In genomic region chr19:34269489-34269888, GRCh38 we compare ENCODE assay signal across 8 cellular contexts. TPM values are rescaled to one million over a fixed set of nuclear protein-coding genes. Genes with fewer than 3 reads are reported as not detected.
DNase-seq lines count a peak whose midpoint lies in the region; ATAC-seq, FAIRE-seq and TF ChIP-seq lines count a peak whose summit lies in the region.

No MANE protein-coding gene starts in this region.

- ATAC-seq in stimulated activated naive B cell treated with anti-CD40 and anti-IgM and Interleukin-4, amounts not matched to agents 10 μg/mL and 1 μg/mL and 100 μg/mL, for 72 hours (replicated peaks): no peak

- TF ChIP-seq CTCF in keratinocyte (optimal IDR thresholded peaks at IDR 0.05 in 1 of 3, IDR thresholded peaks at IDR 0.05 in 1 of 3, conservative IDR thresholded peaks at IDR 0.05 in 1 of 3; ENCODE audit: extremely low read depth in 1 of 3, insufficient read depth in 2 of 3, low read length in 3 of 3): no peak

- H3K27me3 ChIP-seq in keratinocyte (ENCODE audit: control insufficient read depth, extremely low read depth, insufficient read depth, low read length): no peaks in the 10 kb centered on the region

- H3K36me3 Mint-ChIP-seq in activated CD4-positive, alpha-beta T cell treated with anti-CD3 and anti-CD28 coated beads, Interleukin-2, amount 10 ng/mL, durations not matched to agents 24 days and 14 days (ENCODE audit: low read depth): peaks cover 2% of the 10 kb centered on the region
- peaks cover 5% of the 10 kb centered on the region for H3K36me3 Mint-ChIP-seq in activated CD4-positive, alpha-beta memory T cell treated with anti-CD3 and anti-CD28 coated beads, Interleukin-2, amount 10 ng/mL, durations not matched to agents 7 days and 5 days (ENCODE audit: low read depth)
- H3K36me3 Mint-ChIP-seq in stimulated activated naive B cell treated with anti-CD40 and anti-IgM and Interleukin-4, amounts not matched to agents 10 μg/mL and 1 μg/mL and 100 μg/mL, for 72 hours: peaks cover 4 to 18% of the 10 kb centered on the region in 2 donors

- peak overlapping the region; percentile 71 for H3K27ac ChIP-seq in keratinocyte (ENCODE audit: control insufficient read depth, insufficient read depth, low read length)

- peak overlapping the region; percentile 22 for H3K4me3 Mint-ChIP-seq in activated CD4-positive, alpha-beta T cell treated with anti-CD3 and anti-CD28 coated beads, Interleukin-2, amount 10 ng/mL, durations not matched to agents 24 days and 14 days
- peak overlapping the region; percentile 33 for H3K4me3 Mint-ChIP-seq in activated CD4-positive, alpha-beta memory T cell treated with anti-CD3 and anti-CD28 coated beads, Interleukin-2, amount 10 ng/mL, durations not matched to agents 7 days and 5 days
- peak overlapping the region; percentile 64 to 71 for H3K4me3 Mint-ChIP-seq in stimulated activated naive B cell treated with anti-CD40 and anti-IgM and Interleukin-4, amounts not matched to agents 10 μg/mL and 1 μg/mL and 100 μg/mL, for 72 hours

- intact Hi-C loops in activated CD4-positive, alpha-beta T cell treated with anti-CD3 and anti-CD28 coated beads, Interleukin-2, amount 10 ng/mL, durations not matched to agents 24 days and 14 days (cut with micrococcal nuclease): no loop called here

- no peaks in the 10 kb centered on the region for H3K9me3 Mint-ChIP-seq in activated CD4-positive, alpha-beta T cell treated with anti-CD3 and anti-CD28 coated beads, Interleukin-2, amount 10 ng/mL, durations not matched to agents 24 days and 14 days
- no peaks in the 10 kb centered on the region for H3K9me3 Mint-ChIP-seq in activated CD4-positive, alpha-beta memory T cell treated with anti-CD3 and anti-CD28 coated beads, Interleukin-2, amount 10 ng/mL, durations not matched to agents 7 days and 5 days
- H3K9me3 Mint-ChIP-seq in stimulated activated naive B cell treated with anti-CD40 and anti-IgM and Interleukin-4, amounts not matched to agents 10 μg/mL and 1 μg/mL and 100 μg/mL, for 72 hours: no peaks in the 10 kb centered on the region

- peak overlapping the region; percentile 57 for H3K9ac ChIP-seq in keratinocyte (ENCODE audit: control insufficient read depth, extremely low read depth, insufficient read depth, low read length)

- H3K36me3 ChIP-seq in keratinocyte (ENCODE audit: control insufficient read depth in 2 of 2, extremely low read depth in 1 of 2, insufficient read depth in 2 of 2, low read length in 2 of 2): peaks cover 2 to 8% of the 10 kb centered on the region in 2 experiments

- no peak for FAIRE-seq in keratinocyte (lab: Jason Lieb, UNC)

- no peak for DNase-seq in activated CD4-positive, alpha-beta T cell treated with anti-CD3 and anti-CD28 coated beads, Interleukin-2, amount 10 ng/mL, durations not matched to agents 24 days and 14 days
- no peak for DNase-seq in activated CD4-positive, alpha-beta T cell treated with anti-CD3 and anti-CD28 coated beads for 48 hours
- no peak for DNase-seq in activated CD4-positive, alpha-beta memory T cell treated with anti-CD3 and anti-CD28 coated beads, Interleukin-2, amount 10 ng/mL, durations not matched to agents 7 days and 5 days
- no peak for DNase-seq in keratinocyte (ENCODE audit: low read depth, low spot score)
- no peak for DNase-seq in stimulated activated naive B cell treated with anti-CD40 and anti-IgM and Interleukin-4, amounts not matched to agents 10 μg/mL and 1 μg/mL and 100 μg/mL, for 72 hours
- no peak for DNase-seq in NCI-H2081 (lab: John Stamatoyannopoulos, UW)
- DNase-seq in NCI-H1105 (lab: John Stamatoyannopoulos, UW): no peak
- no peak for DNase-seq in nucleus accumbens (lab: John Stamatoyannopoulos, UW)

- H3K9me3 ChIP-seq in keratinocyte (ENCODE audit: control insufficient read depth, low read depth, low read length): no peaks in the 10 kb centered on the region

- POLR2A ChIA-PET in activated CD4-positive, alpha-beta memory T cell treated with anti-CD3 and anti-CD28 coated beads, Interleukin-2, amount 10 ng/mL, durations not matched to agents 7 days and 5 days (lab: Charles Lee): interaction anchor here (0.8 to 2.8 kb wide), 10 partner anchors 10 to 98 kb away, joined by 3 to 9 read pairs (median 4); partner anchors contain the start of genes GPI and LSM14A

- no peaks in the 10 kb centered on the region for H4K20me1 ChIP-seq in keratinocyte (ENCODE audit: control insufficient read depth, extremely low read depth, insufficient read depth, low read length)

- H3K4me1 Mint-ChIP-seq in activated CD4-positive, alpha-beta T cell treated with anti-CD3 and anti-CD28 coated beads, Interleukin-2, amount 10 ng/mL, durations not matched to agents 24 days and 14 days: peaks cover 28% of the 10 kb centered on the region
- peaks cover 41% of the 10 kb centered on the region for H3K4me1 Mint-ChIP-seq in activated CD4-positive, alpha-beta memory T cell treated with anti-CD3 and anti-CD28 coated beads, Interleukin-2, amount 10 ng/mL, durations not matched to agents 7 days and 5 days
- H3K4me1 Mint-ChIP-seq in stimulated activated naive B cell treated with anti-CD40 and anti-IgM and Interleukin-4, amounts not matched to agents 10 μg/mL and 1 μg/mL and 100 μg/mL, for 72 hours: peaks cover 57 to 78% of the 10 kb centered on the region in 2 donors

- H3K27ac Mint-ChIP-seq in activated CD4-positive, alpha-beta T cell treated with anti-CD3 and anti-CD28 coated beads, Interleukin-2, amount 10 ng/mL, durations not matched to agents 24 days and 14 days: no peak overlapping the region
- H3K27ac Mint-ChIP-seq in activated CD4-positive, alpha-beta memory T cell treated with anti-CD3 and anti-CD28 coated beads, Interleukin-2, amount 10 ng/mL, durations not matched to agents 7 days and 5 days: peak overlapping the region; percentile 87
- H3K27ac Mint-ChIP-seq in stimulated activated naive B cell treated with anti-CD40 and anti-IgM and Interleukin-4, amounts not matched to agents 10 μg/mL and 1 μg/mL and 100 μg/mL, for 72 hours: peak overlapping the region; percentile 97

- CTCF ChIA-PET in activated CD4-positive, alpha-beta memory T cell treated with anti-CD3 and anti-CD28 coated beads, Interleukin-2, amount 10 ng/mL, durations not matched to agents 7 days and 5 days (lab: Charles Lee): interaction anchor here (1.2 to 1.5 kb wide), 5 partner anchors 8 to 408 kb away, joined by 3 to 6 read pairs (median 3); partner anchors contain the start of genes SCGB2B2 and ZNF302

- H3K9me1 ChIP-seq in keratinocyte (ENCODE audit: control insufficient read depth, extremely low read depth, insufficient read depth, low read length): peaks cover 3% of the 10 kb centered on the region

- dilution Hi-C loops in keratinocyte (cut with MboI; ENCODE audit: extremely low pct_ligation_motif_present, low sequenced_read_pairs): no loop called here

- H3K4me1 ChIP-seq in keratinocyte (ENCODE audit: control insufficient read depth, extremely low read depth, insufficient read depth, low read length): peaks cover 36% of the 10 kb centered on the region

- peak overlapping the region; percentile 82 for H3K4me2 ChIP-seq in keratinocyte (ENCODE audit: control insufficient read depth, extremely low read depth, insufficient read depth, low read depth, low read length)

- H2AFZ ChIP-seq in keratinocyte (ENCODE audit: control insufficient read depth, low read length): peak overlapping the region; percentile 74

- H3K79me2 ChIP-seq in keratinocyte (ENCODE audit: control insufficient read depth, insufficient read depth, low read length): peaks cover 38% of the 10 kb centered on the region

- H3K27me3 Mint-ChIP-seq in activated CD4-positive, alpha-beta T cell treated with anti-CD3 and anti-CD28 coated beads, Interleukin-2, amount 10 ng/mL, durations not matched to agents 24 days and 14 days: no peaks in the 10 kb centered on the region
- no peaks in the 10 kb centered on the region for H3K27me3 Mint-ChIP-seq in activated CD4-positive, alpha-beta memory T cell treated with anti-CD3 and anti-CD28 coated beads, Interleukin-2, amount 10 ng/mL, durations not matched to agents 7 days and 5 days
- H3K27me3 Mint-ChIP-seq in stimulated activated naive B cell treated with anti-CD40 and anti-IgM and Interleukin-4, amounts not matched to agents 10 μg/mL and 1 μg/mL and 100 μg/mL, for 72 hours: no peaks in the 10 kb centered on the region

- H3K4me3 ChIP-seq in keratinocyte (ENCODE audit: control insufficient read depth in 2 of 3, extremely low read depth in 1 of 3, insufficient read depth in 2 of 3, low read depth in 1 of 3, low read length in 3 of 3): peak overlapping the region in 1 of 3 experiments; percentile 30

RNA-seq across cellular contexts. Expression of gene GARRE1, which starts 15.1 kb away (rescaled TPM):
- 9.8 and 12.0 TPM in 2 replicates for total RNA-seq in activated CD4-positive, alpha-beta T cell treated with anti-CD3 and anti-CD28 coated beads, Interleukin-2, amount 10 ng/mL, durations not matched to agents 24 days and 14 days
- 10 to 100 TPM; 14.3 to 14.4 TPM for total RNA-seq in activated CD4-positive, alpha-beta memory T cell treated with anti-CD3 and anti-CD28 coated beads, Interleukin-2, amount 10 ng/mL, durations not matched to agents 7 days and 5 days
- polyA plus RNA-seq in keratinocyte: 4.9 to 5.7 TPM (median 5.1 TPM) in 3 replicates
- polyA plus RNA-seq in keratinocyte (2011; ENCODE audit: low read depth): 7.6 TPM
- polyA plus RNA-seq in keratinocyte (2011; cell fraction: cytosol; rRNA removed): 3.5 and 4.5 TPM in 2 replicates
- polyA plus RNA-seq in keratinocyte (2011; cell fraction: nucleus; rRNA removed): 12.5 and 12.8 TPM in 2 replicates
- 5.4 and 9.7 TPM in 2 replicates for polyA plus RNA-seq in keratinocyte (2012; ENCODE audit: low replicate concordance)
- 7.6 to 8.4 TPM (median 8.1 TPM) in 3 replicates for polyA minus RNA-seq in keratinocyte
- polyA minus RNA-seq in keratinocyte (2011; cell fraction: cytosol; rRNA and poly(A)+ RNA removed): 5.4 TPM
- 11.6 and 15.8 TPM in 2 replicates for polyA minus RNA-seq in keratinocyte (2011; cell fraction: nucleus; rRNA and poly(A)+ RNA removed)
